In the genomic region with DNA sequence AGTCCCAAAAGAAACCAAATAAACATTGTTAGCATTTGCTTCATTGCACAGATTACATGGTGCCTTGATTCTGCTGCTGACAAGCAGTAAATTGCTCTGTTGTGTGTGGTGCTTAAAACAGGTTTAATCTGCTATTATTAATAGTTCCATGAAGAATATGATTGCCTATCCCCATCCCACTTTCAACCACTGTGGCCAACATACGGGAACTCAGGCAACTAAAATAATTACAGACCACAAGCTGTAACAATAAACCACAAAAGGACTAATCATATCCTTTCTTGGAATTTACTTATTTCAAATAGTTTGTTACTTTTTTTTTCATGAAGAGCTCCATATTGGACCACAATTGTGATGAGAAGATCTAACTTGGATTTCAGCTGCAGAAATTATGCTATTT, we compare ENCODE assay signal across 22 cellular contexts.
"Had no signal": no experiment of that assay in that cellular context is flagged by ENCODE, and none has a peak within 500 bp of the region (broad histone marks: within the 10 kb centered on the region; RNA-seq: fewer than 3 reads in every experiment).

No MANE protein-coding gene starts in this region.

- H3K9me3 Mint-ChIP-seq: activated CD4-positive, alpha-beta memory T cell treated with anti-CD3 and anti-CD28 coated beads for 36 hours; activated naive CD4-positive, alpha-beta T cell treated with anti-CD3 and anti-CD28 coated beads for 36 hours; stimulated activated effector memory CD8-positive, alpha-beta T cell treated with anti-CD3 and anti-CD28 coated beads, Interleukin-12 subunit alpha, Interleukin-12 subunit beta, amount 100 ng/mL, for 72 hours had no signal

- H3K27me3 Mint-ChIP-seq: activated CD4-positive, alpha-beta memory T cell treated with anti-CD3 and anti-CD28 coated beads for 36 hours; activated naive CD8-positive, alpha-beta T cell treated with anti-CD3 and anti-CD28 coated beads, Interleukin-2, amount 10 ng/mL, durations not matched to agents 7 days and 5 days; naive B cell had no signal

- H3K27me3 ChIP-seq: esophagus muscularis mucosa, right lobe of liver, uterus had no signal

- H3K4me1 ChIP-seq: esophagus muscularis mucosa, lower lobe of right lung, parathyroid adenoma, right lobe of liver, uterus had no signal

- H3K9me3 ChIP-seq: esophagus muscularis mucosa, lower lobe of right lung, mucosa of descending colon, right lobe of liver, uterus had no signal

- FAIRE-seq: kidney, small intestine had no signal

- H3K27ac ChIP-seq: esophagus muscularis mucosa, lower lobe of right lung, parathyroid adenoma, right lobe of liver, uterus had no signal

- H3K36me3 ChIP-seq: esophagus muscularis mucosa, lower lobe of right lung, right lobe of liver, uterus had no signal

- H3K9ac ChIP-seq: parathyroid adenoma had no signal

- H3K4me3 Mint-ChIP-seq: activated CD4-positive, alpha-beta memory T cell treated with anti-CD3 and anti-CD28 coated beads for 36 hours; activated naive CD4-positive, alpha-beta T cell treated with anti-CD3 and anti-CD28 coated beads for 36 hours; activated naive CD8-positive, alpha-beta T cell treated with anti-CD3 and anti-CD28 coated beads, Interleukin-2, amount 10 ng/mL, durations not matched to agents 7 days and 5 days; brain; naive B cell; stimulated activated effector memory CD8-positive, alpha-beta T cell treated with anti-CD3 and anti-CD28 coated beads, Interleukin-12 subunit alpha, Interleukin-12 subunit beta, amount 100 ng/mL, for 72 hours had no signal

- ATAC-seq: lower lobe of right lung; mucosa of descending colon; right lobe of liver; stimulated activated effector memory CD8-positive, alpha-beta T cell treated with anti-CD3 and anti-CD28 coated beads, Interleukin-12 subunit alpha, Interleukin-12 subunit beta, amount 100 ng/mL, for 72 hours had no signal

- H2AFZ ChIP-seq: parathyroid adenoma had no signal

- H3K79me2 ChIP-seq: parathyroid adenoma had no signal

- H3K36me3 Mint-ChIP-seq: activated CD4-positive, alpha-beta memory T cell treated with anti-CD3 and anti-CD28 coated beads for 36 hours; activated naive CD8-positive, alpha-beta T cell treated with anti-CD3 and anti-CD28 coated beads, Interleukin-2, amount 10 ng/mL, durations not matched to agents 7 days and 5 days; brain; naive B cell; stimulated activated effector memory CD8-positive, alpha-beta T cell treated with anti-CD3 and anti-CD28 coated beads, Interleukin-12 subunit alpha, Interleukin-12 subunit beta, amount 100 ng/mL, for 72 hours had no signal

- H3K4me1 Mint-ChIP-seq: activated naive CD8-positive, alpha-beta T cell treated with anti-CD3 and anti-CD28 coated beads, Interleukin-2, amount 10 ng/mL, durations not matched to agents 7 days and 5 days; naive B cell; stimulated activated effector memory CD8-positive, alpha-beta T cell treated with anti-CD3 and anti-CD28 coated beads, Interleukin-12 subunit alpha, Interleukin-12 subunit beta, amount 100 ng/mL, for 72 hours had no signal

- DNase-seq: activated CD4-positive, alpha-beta memory T cell treated with anti-CD3 and anti-CD28 coated beads for 36 hours; activated CD4-positive, alpha-beta T cell treated with anti-CD3 and anti-CD28 coated beads for 48 hours; activated naive CD4-positive, alpha-beta T cell treated with anti-CD3 and anti-CD28 coated beads for 36 hours; activated naive CD8-positive, alpha-beta T cell treated with anti-CD3 and anti-CD28 coated beads, Interleukin-2, amount 10 ng/mL, durations not matched to agents 7 days and 5 days; activated T-cell treated with anti-CD3 and anti-CD28 coated beads, Interleukin-2, amount 50 U/mL, for 48 hours; amniotic stem cell; caudate nucleus; kidney; lower lobe of right lung; mesendoderm; mucosa of descending colon; naive B cell; nucleus accumbens; right lobe of liver; small intestine; stimulated activated CD4-positive, alpha-beta T cell treated with anti-CD3 and anti-CD28 coated beads, Interleukin-2, amount 100 ng/mL, for 24 hours; trophoblast cell; uterus had no signal

- H3K4me3 ChIP-seq: esophagus muscularis mucosa, lower lobe of right lung, mucosa of descending colon, right lobe of liver, uterus had no signal

- H3K27ac Mint-ChIP-seq: activated CD4-positive, alpha-beta memory T cell treated with anti-CD3 and anti-CD28 coated beads for 36 hours; activated naive CD4-positive, alpha-beta T cell treated with anti-CD3 and anti-CD28 coated beads for 36 hours; activated naive CD8-positive, alpha-beta T cell treated with anti-CD3 and anti-CD28 coated beads, Interleukin-2, amount 10 ng/mL, durations not matched to agents 7 days and 5 days; brain; naive B cell; stimulated activated effector memory CD8-positive, alpha-beta T cell treated with anti-CD3 and anti-CD28 coated beads, Interleukin-12 subunit alpha, Interleukin-12 subunit beta, amount 100 ng/mL, for 72 hours had no signal
